26 cellular contexts compared by ENCODE assay signal in genomic region chr3:127136024-127136600, GRCh38. TPM values are rescaled to one million over a fixed set of nuclear protein-coding genes. Genes with fewer than 3 reads are reported as not detected.
DNase-seq lines count a peak whose midpoint lies in the region; ATAC-seq and TF ChIP-seq lines count a peak whose summit lies in the region.
"Had no signal": no experiment of that assay in that cellular context is flagged by ENCODE, and none has a peak within 500 bp of the region (broad histone marks: within the 10 kb centered on the region; RNA-seq: fewer than 3 reads in every experiment).

No MANE protein-coding gene starts in this region.

- H3K9me2 ChIP-seq in neural cell (ENCODE audit: insufficient read depth, low read length) = no peaks in the 10 kb centered on the region

- H3K4me1 Mint-ChIP-seq in MCF 10A (ENCODE audit: insufficient read depth, unreplicated experiment) = peaks cover 12% of the 10 kb centered on the region
- no peaks in the 10 kb centered on the region for H3K4me1 Mint-ChIP-seq in natural killer cell

- no peaks in the 10 kb centered on the region for H4K20me1 ChIP-seq in neural cell (ENCODE audit: insufficient read depth)

- intact Hi-C loops in breast epithelium (cut with DNase I; ENCODE audit: low total_unique reads) = no loop called here
- intact Hi-C loops in MCF 10A (cut with micrococcal nuclease) = no loop called here
- intact Hi-C loops in ascending aorta (cut with DNase I) = no loop called here
- intact Hi-C loops in natural killer cell (cut with micrococcal nuclease) = no loop called here

- H3K9me3 ChIP-seq in breast epithelium (no peaks in the 10 kb centered on the region), ascending aorta (no peaks in the 10 kb centered on the region), neural cell (ENCODE audit: low read length) (no peaks in the 10 kb centered on the region), thoracic aorta (no peaks in the 10 kb centered on the region)
- H3K9me3 ChIP-seq: BLaER1, spleen, stomach had no signal

- ATAC-seq in thoracic aorta (ENCODE audit: insufficient number of reproducible peaks, low FRiP score, low read depth) = no peak
- ATAC-seq in GM21526 (IDR thresholded peaks at IDR 0.05; ENCODE audit: low FRiP score, unreplicated experiment) = no peak
- no peak for ATAC-seq in HG03439 (IDR thresholded peaks at IDR 0.05; ENCODE audit: unreplicated experiment)
- no peak for ATAC-seq in natural killer cell
- ATAC-seq: natural killer cell treated with Interleukin-12 subunit alpha and Interleukin-12 subunit beta and Interleukin-15 and Interleukin-18, amount 100 ng/mL, for 72 hours had no signal

- no TSS peak for BruUV-seq in MCF 10A (replicated peaks; lab: Mats Ljungman, UMichigan)

- no peak for TF ChIP-seq CTCF in breast epithelium (IDR thresholded peaks at IDR 0.05)
- TF ChIP-seq CTCF in MCF 10A (IDR thresholded peaks at IDR 0.05; ENCODE audit: unreplicated experiment) = no peak
- no peak for TF ChIP-seq CTCF in ascending aorta (IDR thresholded peaks at IDR 0.05)
- no peak for TF ChIP-seq CTCF in neural cell (IDR thresholded peaks at IDR 0.05; ENCODE audit: poor library complexity, severe bottlenecking)
- TF ChIP-seq CTCF in thoracic aorta (IDR thresholded peaks at IDR 0.05) = no peak
- no peak for TF ChIP-seq CTCF in natural killer cell (IDR thresholded peaks at IDR 0.05)

- POLR2A ChIA-PET in MCF 10A (lab: Yijun Ruan, JAX) = no interaction called here

- H3K4me2 ChIP-seq in neural cell (ENCODE audit: low read length) = no peak overlapping the region
- H3K4me2 ChIP-seq: BLaER1 had no signal

- H3K9ac ChIP-seq in neural cell (ENCODE audit: low read length) = peak overlapping the region; percentile 53
- H3K9ac ChIP-seq: BLaER1 had no signal

- H3K27me3 ChIP-seq in breast epithelium (peaks cover 0 to 38% of the 10 kb centered on the region in 2 donors), ascending aorta (no peaks in the 10 kb centered on the region), neural cell (ENCODE audit: insufficient read depth, low read depth, low read length) (no peaks in the 10 kb centered on the region), thoracic aorta (replicated peaks; ENCODE audit: insufficient read depth) (no peaks in the 10 kb centered on the region)

- DNase-seq in breast epithelium (ENCODE audit: low spot score in 2 of 2) (no peak), MCF 10A (ENCODE audit: unreplicated experiment) (no peak), ascending aorta (ENCODE audit: low spot score in 2 of 2) (no peak), thoracic aorta (ENCODE audit: low spot score) (no peak), natural killer cell (no peak)
- DNase-seq: activated T-cell treated with anti-CD3 and anti-CD28 coated beads for 4 hours; EL; kidney glomerular epithelial cell; MM.1S; NCI-H146; NCI-H526 treated with DMSO at 0.1 percent for 48 hours; spleen; stimulated activated CD4-positive, alpha-beta T cell treated with anti-CD3 and anti-CD28 coated beads, Interleukin-4, amount 100 ng/mL, for 4 hours; stomach; T-helper 2 cell had no signal

- CTCF ChIA-PET in MCF 10A (lab: Yijun Ruan, JAX) = no interaction called here

- no peaks in the 10 kb centered on the region for H3F3A ChIP-seq in neural cell (ENCODE audit: insufficient read depth, low read length, poor library complexity, severe bottlenecking)

- H3K36me3 Mint-ChIP-seq in MCF 10A (ENCODE audit: insufficient read depth, unreplicated experiment) (no peaks in the 10 kb centered on the region), natural killer cell (no peaks in the 10 kb centered on the region)
- H3K36me3 Mint-ChIP-seq: natural killer cell treated with Interleukin-12 subunit alpha and Interleukin-12 subunit beta and Interleukin-15 and Interleukin-18, amount 100 ng/mL, for 72 hours had no signal

- no peak for TF ChIP-seq EP300 in neural cell (conservative IDR thresholded peaks at IDR 0.05; ENCODE audit: poor library complexity, severe bottlenecking)

- TF ChIP-seq POLR2A in breast epithelium (IDR thresholded peaks at IDR 0.05) = no peak

- no peaks in the 10 kb centered on the region for H3K79me2 ChIP-seq in neural cell (replicated peaks; ENCODE audit: insufficient read depth, low read length)

- H3K4me3 Mint-ChIP-seq in MCF 10A (ENCODE audit: unreplicated experiment) (no peak overlapping the region), natural killer cell (no peak overlapping the region)
- H3K4me3 Mint-ChIP-seq: dendritic cell treated with granulocyte-macrophage colony-stimulating factor and Interleukin-4, amounts not matched to agents 40 ng/mL and 50 ng/mL, for 4 days; natural killer cell treated with Interleukin-12 subunit alpha and Interleukin-12 subunit beta and Interleukin-15 and Interleukin-18, amount 100 ng/mL, for 72 hours had no signal

- peak overlapping the region; percentile 12 to 59 (median 40) for H3K4me3 ChIP-seq in breast epithelium
- peak overlapping the region; percentile 47 to 56 for H3K4me3 ChIP-seq in ascending aorta
- H3K4me3 ChIP-seq in neural cell (ENCODE audit: low read length) = peak overlapping the region; percentile 59
- peak overlapping the region; percentile 63 for H3K4me3 ChIP-seq in thoracic aorta
- H3K4me3 ChIP-seq: BLaER1 had no signal

- H3K27me3 Mint-ChIP-seq in MCF 10A (ENCODE audit: insufficient read depth, unreplicated experiment) (peaks cover 39% of the 10 kb centered on the region), natural killer cell (ENCODE audit: low read depth in 2 of 2) (peaks cover 43 to 45% of the 10 kb centered on the region in 2 donors)

- H3K4me1 ChIP-seq in breast epithelium = peaks cover 0 to 8% of the 10 kb centered on the region in 2 donors
- H3K4me1 ChIP-seq in ascending aorta = peaks cover 0 to 4% of the 10 kb centered on the region in 2 donors
- H3K4me1 ChIP-seq in thoracic aorta (ENCODE audit: control insufficient read depth in 1 of 2, low read depth in 2 of 2) = peaks cover 3 to 19% of the 10 kb centered on the region in 2 donors
- H3K4me1 ChIP-seq: BLaER1 had no signal

- H2AFZ ChIP-seq in neural cell (ENCODE audit: low read depth, low read length) = no peak overlapping the region

- H3K36me3 ChIP-seq in breast epithelium (no peaks in the 10 kb centered on the region), ascending aorta (no peaks in the 10 kb centered on the region), neural cell (ENCODE audit: insufficient read depth, low read length) (no peaks in the 10 kb centered on the region), thoracic aorta (no peaks in the 10 kb centered on the region)
- H3K36me3 ChIP-seq: BLaER1, spleen, stomach had no signal

- H3K9me3 Mint-ChIP-seq in MCF 10A (ENCODE audit: unreplicated experiment) (no peaks in the 10 kb centered on the region), natural killer cell (no peaks in the 10 kb centered on the region)
- H3K9me3 Mint-ChIP-seq: dendritic cell treated with granulocyte-macrophage colony-stimulating factor and Interleukin-4, amounts not matched to agents 40 ng/mL and 50 ng/mL, for 4 days; natural killer cell treated with Interleukin-12 subunit alpha and Interleukin-12 subunit beta and Interleukin-15 and Interleukin-18, amount 100 ng/mL, for 72 hours had no signal

- no peak for TF ChIP-seq RAD21 in neural cell (conservative IDR thresholded peaks at IDR 0.05)

- H3K27ac Mint-ChIP-seq in MCF 10A (ENCODE audit: low read depth, unreplicated experiment) (no peak overlapping the region), natural killer cell (no peak overlapping the region)
- H3K27ac Mint-ChIP-seq: dendritic cell treated with granulocyte-macrophage colony-stimulating factor and Interleukin-4, amounts not matched to agents 40 ng/mL and 50 ng/mL, for 4 days; natural killer cell treated with Interleukin-12 subunit alpha and Interleukin-12 subunit beta and Interleukin-15 and Interleukin-18, amount 100 ng/mL, for 72 hours had no signal

- H3K27ac ChIP-seq in breast epithelium (peak overlapping the region in 1 of 2 donors; percentile 62), ascending aorta (no peak overlapping the region), neural cell (ENCODE audit: low read length) (peak overlapping the region; percentile 63), thoracic aorta (no peak overlapping the region)
- H3K27ac ChIP-seq: BLaER1, VCaP had no signal

TF ChIP-seq in neural cell, 6 proteins besides CTCF, POLR2A, EP300 and RAD21:
- TF ChIP-seq REST (IDR thresholded peaks at IDR 0.05; ENCODE audit: borderline replicate concordance) (no peak), MXI1 (conservative IDR thresholded peaks at IDR 0.05; ENCODE audit: poor library complexity, severe bottlenecking) (no peak), POLR2AphosphoS5 (IDR thresholded peaks at IDR 0.05) (no peak), EZH2 (IDR thresholded peaks at IDR 0.05; ENCODE audit: borderline replicate concordance, insufficient read depth, low read length, poor library complexity, severe bottlenecking) (no peak), TAF1 (IDR thresholded peaks at IDR 0.05; ENCODE audit: low read depth) (no peak), SMC3 (conservative IDR thresholded peaks at IDR 0.05; ENCODE audit: poor library complexity) (no peak)

RNA-seq across cellular contexts. Expression of gene PRR23E, which starts 56.8 kb away (rescaled TPM):
- total RNA-seq in breast epithelium = not detected
- total RNA-seq in MCF 10A (2022) = not detected in 2 replicates
- not detected for total RNA-seq in ascending aorta
- not detected in 2 replicates for polyA plus RNA-seq in neural cell
- not detected in 2 replicates for polyA minus RNA-seq in neural cell
- total RNA-seq in thoracic aorta = not detected
- not detected for total RNA-seq in natural killer cell
- total RNA-seq: A172; natural killer cell treated with Interleukin-12 subunit alpha and Interleukin-12 subunit beta and Interleukin-15 and Interleukin-18, amount 100 ng/mL, for 72 hours; OCI-LY7; pulmonary artery endothelial cell; spleen; stomach; ureter had no signal
- polyA plus RNA-seq: spleen, stomach had no signal
